Comparison of ENCODE assay signal across 8 cellular contexts in genomic region chrX:155070663-155070974, GRCh38. TPM values are rescaled to one million over a fixed set of nuclear protein-coding genes. Genes with fewer than 3 reads are reported as not detected.
DNase-seq lines count a peak whose midpoint lies in the region; ATAC-seq and TF ChIP-seq lines count a peak whose summit lies in the region.

No MANE protein-coding gene starts in this region.

- CTCF ChIA-PET in BJ (lab: Yijun Ruan, JAX): no interaction called here

- peaks cover 29% of the 10 kb centered on the region for H3K4me1 Mint-ChIP-seq in memory B cell

- DNase-seq in BJ (ENCODE audit: low read depth): no peak
- peak in 1 of 2 experiments; percentile 7 for DNase-seq in HL-60 (ENCODE audit: low read depth in 1 of 2, low spot score in 1 of 2)
- no peak for DNase-seq in brain microvascular endothelial cell
- no peak for DNase-seq in memory B cell (ENCODE audit: low spot score in 2 of 2)
- no peak for DNase-seq in uterus
- DNase-seq in G401 (ENCODE audit: low spot score): no peak
- no peak for DNase-seq in activated CD4-positive, alpha-beta T cell treated with anti-CD3 and anti-CD28 coated beads, Interleukin-2, amount 50 U/mL, for 4 hours

- in situ Hi-C loops in brain microvascular endothelial cell (cut with HindIII; ENCODE audit: low pct_ligation_motif_present, low sequenced_read_pairs): no loop called here
- in situ Hi-C loops in G401 (cut with HindIII; ENCODE audit: low sequenced_read_pairs): no loop called here

- POLR2A ChIA-PET in BJ (lab: Charles Lee): no interaction called here

- ATAC-seq in GM21381 (IDR thresholded peaks at IDR 0.05; ENCODE audit: unreplicated experiment) (peak; percentile 18), memory B cell (ENCODE audit: low read depth) (no peak)

- H3K27ac Mint-ChIP-seq in memory B cell: peak overlapping the region; percentile 93

- H3K27me3 Mint-ChIP-seq in memory B cell: no peaks in the 10 kb centered on the region

- TF ChIP-seq CTCF in BJ (IDR thresholded peaks at IDR 0.05; ENCODE audit: insufficient read depth, low read depth, low read length): no peak
- no peak for TF ChIP-seq CTCF in HL-60 (IDR thresholded peaks at IDR 0.05; ENCODE audit: insufficient read depth, low read length)
- TF ChIP-seq CTCF in brain microvascular endothelial cell (IDR thresholded peaks at IDR 0.05; ENCODE audit: low read depth, low read length, missing control alignments): no peak
- no peak for TF ChIP-seq CTCF in uterus (IDR thresholded peaks at IDR 0.05)

- H3K4me1 ChIP-seq in uterus: no peaks in the 10 kb centered on the region

- TF ChIP-seq POLR2A in uterus (IDR thresholded peaks at IDR 0.05): no peak

- H3K4me3 ChIP-seq in BJ (ENCODE audit: low read depth, low read length): peak overlapping the region; percentile 53
- H3K4me3 ChIP-seq in HL-60 (replicated peaks; ENCODE audit: insufficient read depth, low read length): peak overlapping the region; percentile 58
- peak overlapping the region; percentile 68 for H3K4me3 ChIP-seq in brain microvascular endothelial cell (ENCODE audit: low read depth, low read length)
- peak overlapping the region; percentile 44 to 54 for H3K4me3 ChIP-seq in uterus

- peak overlapping the region; percentile 81 for H3K4me3 Mint-ChIP-seq in memory B cell

- H3K9me3 ChIP-seq in uterus: no peaks in the 10 kb centered on the region

- no peaks in the 10 kb centered on the region for H3K9me3 Mint-ChIP-seq in memory B cell

- H3K36me3 ChIP-seq in BJ (ENCODE audit: control insufficient read depth, insufficient read depth, low read length) (no peaks in the 10 kb centered on the region), brain microvascular endothelial cell (replicated peaks) (no peaks in the 10 kb centered on the region), uterus (no peaks in the 10 kb centered on the region)

- H3K36me3 Mint-ChIP-seq in memory B cell: peaks cover 15% of the 10 kb centered on the region

- H3K27ac ChIP-seq in HL-60 (replicated peaks) (peak overlapping the region; percentile 84), brain microvascular endothelial cell (peak overlapping the region; percentile 42), uterus (peak overlapping the region; percentile 79 to 92)

- H3K27me3 ChIP-seq in BJ (ENCODE audit: control insufficient read depth, insufficient read depth, low read length) (no peaks in the 10 kb centered on the region), HL-60 (ENCODE audit: insufficient read depth, poor library complexity, severe bottlenecking) (no peaks in the 10 kb centered on the region), brain microvascular endothelial cell (replicated peaks) (no peaks in the 10 kb centered on the region), uterus (no peaks in the 10 kb centered on the region)

- intact Hi-C loops in uterus (cut with DNase I; ENCODE audit: low total_unique reads): no loop called here

RNA-seq across cellular contexts. Expression of gene CMC4, which starts 0.3 kb away (rescaled TPM):
- 10.0 and 13.4 TPM in 2 replicates for polyA plus RNA-seq in BJ (2011; rRNA removed)
- 0.93 and 1.2 TPM in 2 replicates for polyA minus RNA-seq in BJ (2011; rRNA and poly(A)+ RNA removed)
- 10 to 100 TPM in 2 of 4 donors, 1 to 10 TPM in 2; 7.3 to 53.5 (median 12.2) TPM for total RNA-seq in uterus
- 5.0 and 25.7 TPM in 2 replicates for total RNA-seq in G401 (2014; rRNA removed; shearing (Covaris generic))

RNA-seq across cellular contexts. Expression of gene MTCP1, which starts 0.3 kb away (rescaled TPM):
- 1.2 and 5.4 TPM in 2 replicates for polyA plus RNA-seq in BJ (2011; rRNA removed)
- 0.81 and 1.7 TPM in 2 replicates for polyA minus RNA-seq in BJ (2011; rRNA and poly(A)+ RNA removed)
- total RNA-seq in uterus: 10 to 100 TPM in 1 of 4 donors, 1 to 10 TPM in 1, under 1 TPM in 1, not detected in 1; 0.41 to 28.3 (median 6.4) TPM
- total RNA-seq in G401 (2014; rRNA removed; shearing (Covaris generic)): 6.5 and 29.0 TPM in 2 replicates

RNA-seq across cellular contexts. Expression of gene BRCC3, which starts 0.7 kb away (rescaled TPM):
- 11.6 and 16.1 TPM in 2 replicates for polyA plus RNA-seq in BJ (2011; rRNA removed)
- polyA minus RNA-seq in BJ (2011; rRNA and poly(A)+ RNA removed): 8.5 and 8.7 TPM in 2 replicates
- total RNA-seq in uterus: 10 to 100 TPM in 2 of 4 donors, 1 to 10 TPM in 1, under 1 TPM in 1; 0.77 to 15.6 (median 8.8) TPM
- 6.0 and 8.9 TPM in 2 replicates for total RNA-seq in G401 (2014; rRNA removed; shearing (Covaris generic))

RNA-seq across cellular contexts. Expression of gene FUNDC2, which starts 44.0 kb away (rescaled TPM):
- polyA plus RNA-seq in BJ (2011; rRNA removed): 65.2 and 86.6 TPM in 2 replicates
- polyA minus RNA-seq in BJ (2011; rRNA and poly(A)+ RNA removed): 12.2 and 13.3 TPM in 2 replicates
- total RNA-seq in uterus: 100 to 1,000 TPM in 1 of 4 donors, 10 to 100 TPM in 3; 47.8 to 102 (median 70.7) TPM
- 44.2 and 69.2 TPM in 2 replicates for total RNA-seq in G401 (2014; rRNA removed; shearing (Covaris generic))

RNA-seq across cellular contexts. Expression of gene F8, which starts 48.1 kb away (rescaled TPM):
- 2.7 and 3.4 TPM in 2 replicates for polyA plus RNA-seq in BJ (2011; rRNA removed)
- polyA minus RNA-seq in BJ (2011; rRNA and poly(A)+ RNA removed): 0.62 and 0.85 TPM in 2 replicates
- 10 to 100 TPM; 11.8 to 63.0 (median 28.5) TPM for total RNA-seq in uterus
- 0.18 and 0.44 TPM in 2 replicates for total RNA-seq in G401 (2014; rRNA removed; shearing (Covaris generic))
